ENCODE assay signal across 8 cellular contexts in the genomic region with DNA sequence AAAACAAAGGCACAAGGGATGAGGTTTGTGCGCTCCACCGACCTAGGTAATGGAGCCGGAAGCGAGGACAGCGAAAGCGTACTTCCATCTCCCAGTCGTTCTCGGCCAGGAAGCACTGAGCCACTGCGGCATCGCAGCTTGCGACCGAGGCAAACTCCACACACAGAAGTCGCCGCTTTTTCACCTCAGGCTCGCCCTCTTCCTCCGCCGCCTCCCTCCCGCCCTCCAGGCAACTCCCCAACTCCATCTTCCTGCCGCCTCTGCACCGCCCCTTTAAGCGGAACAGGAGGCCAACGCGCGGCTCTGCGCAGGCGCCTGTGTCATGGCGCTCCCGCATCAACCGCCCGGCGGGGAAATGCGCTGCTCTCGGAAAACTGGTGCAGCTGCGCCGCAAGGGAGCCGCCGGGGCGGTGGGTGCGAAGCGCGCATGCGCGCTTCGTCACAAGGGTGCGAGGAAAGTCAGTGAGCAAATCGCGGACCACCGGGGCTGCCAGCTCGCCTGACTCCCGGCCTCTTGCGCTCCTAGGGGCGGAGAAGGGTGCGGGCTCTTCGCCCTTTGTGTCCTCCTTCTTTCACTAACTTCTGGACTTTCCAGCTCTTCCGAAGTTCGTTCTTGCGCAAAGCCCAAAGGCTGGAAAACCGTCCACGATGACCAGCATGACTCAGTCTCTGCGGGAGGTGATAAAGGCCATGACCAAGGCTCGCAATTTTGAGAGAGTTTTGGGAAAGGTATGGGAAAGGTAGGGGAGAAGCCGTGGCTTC. TPM values are rescaled to one million over a fixed set of nuclear protein-coding genes. Genes with fewer than 3 reads are reported as not detected.
DNase-seq lines count a peak whose midpoint lies in the region; ATAC-seq, FAIRE-seq and TF ChIP-seq lines count a peak whose summit lies in the region.

Gene ACOT13, plus strand, starts transcription at position 462 of the 762 bp plus-strand sequence. Its CDS starts 187 bp downstream, at position 649.
Gene TDP2, minus strand, starts transcription at position 284 of the 762 bp plus-strand sequence. Its CDS starts 37 bp downstream, at position 247.

- H3K4me1 ChIP-seq in adrenal gland (replicated peaks in 1 of 2) (peaks cover 0 to 29% of the 10 kb centered on the region in 2 donors), left ventricle myocardium inferior (peaks cover 50% of the 10 kb centered on the region), prostate gland (replicated peaks) (peaks cover 14% of the 10 kb centered on the region), urinary bladder (ENCODE audit: insufficient read depth) (peaks cover 2% of the 10 kb centered on the region)

- TF ChIP-seq CTCF in adrenal gland (IDR thresholded peaks at IDR 0.05) (peak; percentile 9 to 69 (median 48)), left ventricle myocardium inferior (IDR thresholded peaks at IDR 0.05; ENCODE audit: borderline replicate concordance) (peak; percentile 69), prostate gland (IDR thresholded peaks at IDR 0.05) (peak in 3 of 4 experiments; percentile 42 to 63 (median 62))

- peak; percentile 95 for ATAC-seq in HG02840 (IDR thresholded peaks at IDR 0.05; ENCODE audit: low FRiP score, unreplicated experiment)
- peak; percentile 93 to 96 (median 94) for ATAC-seq in T-cell (replicated peaks in 1 of 4)

- CTCF ChIA-PET in T-cell (lab: Charles Lee) = interaction anchor here (1.0 to 2.9 kb wide), 7 partner anchors 18 to 87 kb away, joined by 3 to 10 read pairs (median 4); no protein-coding TSS in a partner anchor

- peak within 1 kb of the TSS; percentile 99 to 100 (median 100) for H3K4me3 Mint-ChIP-seq in T-cell

- peak; percentile 97 for FAIRE-seq in GM12891 (lab: Jason Lieb, UNC)

- H3K9me3 Mint-ChIP-seq in T-cell = peaks cover 0 to 5% (median 5%) of the 10 kb centered on the region in 3 donors

- intact Hi-C loops in adrenal gland (cut with DNase I) (no loop called here), left ventricle myocardium inferior (cut with micrococcal nuclease) (no loop called here), prostate gland (cut with DNase I) (loop anchor here (2.0 kb wide), 1 partner anchor 54 kb away; no protein-coding TSS in a partner anchor)

- DNase-seq in GM12891 (ENCODE audit: insufficient read length, low spot score) = peak; percentile 76
- DNase-seq in NCI-H1436 treated with DMSO at 0.1 percent for 48 hours (lab: John Stamatoyannopoulos, UW) = peak; percentile 77
- DNase-seq in T-cell = peak; percentile 91 to 98 (median 95)
- peak; percentile 94 to 97 (median 96) for DNase-seq in adrenal gland
- peak; percentile 95 for DNase-seq in left ventricle myocardium inferior
- DNase-seq in prostate gland (ENCODE audit: low spot score) = peak; percentile 92

- H3K4me3 ChIP-seq in adrenal gland (peak within 1 kb of the TSS; percentile 76 to 90 (median 87)), left ventricle myocardium inferior (peak within 1 kb of the TSS; percentile 86), prostate gland (peak within 1 kb of the TSS; percentile 77 to 78), urinary bladder (ENCODE audit: low read depth, low read length) (peak within 1 kb of the TSS; percentile 58)

- POLR2A ChIA-PET in T-cell (lab: Charles Lee) = interaction anchor here in 1 of 2 donors (0.7 to 1.2 kb wide), 3 partner anchors 21 to 55 kb away, joined by 3 to 5 read pairs (median 3); no protein-coding TSS in a partner anchor

- WGBS in adrenal gland, 4 donors = 0 to 1% (median 0%) methylated on average over 36 to 62 of the region's 62 CpGs
- WGBS in prostate gland = under 1% methylated on average over 60 of the region's 62 CpGs
- under 1% methylated on average over 62 of the region's 62 CpGs for WGBS in urinary bladder

- H3K9me3 ChIP-seq in adrenal gland (replicated peaks in 1 of 3) = peaks cover 0 to 8% (median 0%) of the 10 kb centered on the region in 3 donors
- peaks cover 8% of the 10 kb centered on the region for H3K9me3 ChIP-seq in left ventricle myocardium inferior (replicated peaks)
- no peaks in the 10 kb centered on the region for H3K9me3 ChIP-seq in prostate gland

- TF ChIP-seq POLR2A in GM12891 (IDR thresholded peaks at IDR 0.05; ENCODE audit: low read depth, low read length) = peak; percentile 92
- TF ChIP-seq POLR2A in adrenal gland (IDR thresholded peaks at IDR 0.05) = peak; percentile 50 to 84
- TF ChIP-seq POLR2A in prostate gland (IDR thresholded peaks at IDR 0.05) = peak; percentile 89

- peak within 1 kb of the TSS; percentile 97 for H3K27ac Mint-ChIP-seq in T-cell

- H3K36me3 ChIP-seq in adrenal gland (replicated peaks in 1 of 2) = peaks cover 0 to 20% of the 10 kb centered on the region in 2 donors
- peaks cover 37% of the 10 kb centered on the region for H3K36me3 ChIP-seq in left ventricle myocardium inferior
- no peaks in the 10 kb centered on the region for H3K36me3 ChIP-seq in prostate gland
- H3K36me3 ChIP-seq in urinary bladder (ENCODE audit: insufficient read depth) = no peaks in the 10 kb centered on the region

- H3K27ac ChIP-seq in adrenal gland (peak within 1 kb of the TSS; percentile 79 to 96 (median 91)), left ventricle myocardium inferior (replicated peaks) (peak within 1 kb of the TSS; percentile 95), prostate gland (peak within 1 kb of the TSS; percentile 90 to 93), urinary bladder (ENCODE audit: low read depth) (peak within 1 kb of the TSS; percentile 96)

- H3K27me3 Mint-ChIP-seq in T-cell = no peaks in the 10 kb centered on the region

- H3K4me1 Mint-ChIP-seq in T-cell = peaks cover 68 to 70% (median 68%) of the 10 kb centered on the region in 3 donors

- H3K27me3 ChIP-seq in adrenal gland (no peaks in the 10 kb centered on the region), left ventricle myocardium inferior (ENCODE audit: low read depth) (no peaks in the 10 kb centered on the region), prostate gland (replicated peaks; ENCODE audit: insufficient read depth) (no peaks in the 10 kb centered on the region)

- peaks cover 35% of the 10 kb centered on the region for H3K36me3 Mint-ChIP-seq in T-cell

TF ChIP-seq in GM12891, 5 proteins besides CTCF, POLR2A, EP300 and RAD21:
- TF ChIP-seq SPI1 (IDR thresholded peaks at IDR 0.05; ENCODE audit: low read depth, low read length) = peak; percentile 44
- peak; percentile 50 for TF ChIP-seq PAX5 (IDR thresholded peaks at IDR 0.05; ENCODE audit: insufficient read depth, low read length, severe bottlenecking)
- TF ChIP-seq TAF1 (IDR thresholded peaks at IDR 0.05; ENCODE audit: low read depth, low read length) = 0 out of 2 replicates have a peak, but pooled peaks have one; percentile 20
- TF ChIP-seq POU2F2 (IDR thresholded peaks at IDR 0.05; ENCODE audit: low read depth, low read length) = 0 out of 2 replicates have a peak, but pooled peaks have one; percentile 48
- peak; percentile 85 for TF ChIP-seq POLR2AphosphoS5 (IDR thresholded peaks at IDR 0.05; ENCODE audit: low read depth, low read length)

RNA-seq across cellular contexts. Expression of gene ACOT13, which starts in this region (rescaled TPM):
- 23.6 TPM for polyA plus RNA-seq in GM12891 (2012; ENCODE audit: low read depth, missing spikeins)
- total RNA-seq in T-cell (10 to 100 TPM in 2 of 5 donors, 1 to 10 TPM in 3; 4.2 to 10.9 (median 9.5) TPM), adrenal gland (10 to 100 TPM in 5 of 8 donors, 1 to 10 TPM in 3; 6.9 to 33.9 (median 15.7) TPM), left ventricle myocardium inferior (59.2 TPM), prostate gland (10 to 100 TPM in 1 of 2 donors, 1 to 10 TPM in 1; 8.8 to 15.9 TPM), urinary bladder (8.7 TPM)
- polyA plus RNA-seq in adrenal gland (100 to 1,000 TPM in 1 of 3 donors, 10 to 100 TPM in 2; 64.5 to 104 (median 76.6) TPM), urinary bladder (12.0 TPM)

RNA-seq across cellular contexts. Expression of gene TDP2, which starts in this region (rescaled TPM):
- polyA plus RNA-seq in GM12891 (2012; ENCODE audit: low read depth, missing spikeins) = 35.0 TPM
- 10 to 100 TPM; 45.7 to 56.5 (median 50.8) TPM for total RNA-seq in T-cell
- total RNA-seq in adrenal gland = 10 to 100 TPM; 12.9 to 41.0 (median 33.0) TPM
- polyA plus RNA-seq in adrenal gland = 10 to 100 TPM; 31.6 to 55.8 (median 44.2) TPM
- total RNA-seq in left ventricle myocardium inferior = 22.1 TPM
- 100 to 1,000 TPM in 1 of 2 donors, 10 to 100 TPM in 1; 46.1 to 126 TPM for total RNA-seq in prostate gland
- 42.2 TPM for total RNA-seq in urinary bladder
- polyA plus RNA-seq in urinary bladder = 29.7 TPM

Comparison
In these comparisons a context has a peak if more than half of its experiments do, and no peak if none do; other contexts are left out.
1. Peak in every context shown above with its lines: DNase-seq, ATAC-seq, H3K4me3 ChIP-seq and H3K27ac ChIP-seq.